Comparison of ENCODE assay signal across 8 cellular contexts in the genomic region with DNA sequence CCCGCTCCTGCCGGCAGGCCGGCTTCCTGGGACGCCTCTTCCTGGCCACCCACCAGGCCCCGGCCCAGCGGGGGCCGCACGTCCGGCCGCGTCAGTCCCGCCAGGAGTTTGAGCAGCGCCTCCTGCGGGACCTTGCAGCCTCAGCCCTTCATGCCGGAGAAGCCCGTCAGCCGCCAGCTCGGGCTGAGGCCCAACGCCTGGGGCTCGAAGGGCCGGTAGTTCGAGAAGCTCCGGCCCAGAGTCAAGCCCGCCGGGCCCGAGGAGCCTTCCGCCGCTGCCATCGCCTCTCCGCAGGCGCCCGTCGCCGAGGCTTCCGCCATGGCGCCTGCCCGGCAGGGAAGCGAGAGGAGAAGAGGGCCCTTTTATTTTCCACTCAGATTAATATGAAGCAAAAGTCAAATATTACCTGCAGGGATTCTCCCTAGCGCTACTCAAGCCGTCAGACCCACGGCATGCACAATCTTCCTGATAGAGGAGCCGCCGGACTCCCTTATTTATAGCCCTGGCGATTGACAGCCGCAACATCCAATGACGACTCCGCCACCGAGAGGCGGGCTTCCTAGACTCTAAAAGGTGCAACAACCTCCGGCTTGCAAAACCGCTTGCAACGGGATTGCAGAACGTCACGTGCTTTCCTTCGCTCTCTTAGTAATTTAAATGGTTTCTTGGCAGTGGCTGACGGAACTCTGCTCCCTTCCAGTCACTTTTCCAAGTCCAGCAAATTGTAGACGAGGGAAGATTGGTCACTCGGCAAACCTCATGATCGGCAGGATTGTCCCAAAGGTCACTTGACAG. TPM values are rescaled to one million over a fixed set of nuclear protein-coding genes. Genes with fewer than 3 reads are reported as not detected.
DNase-seq lines count a peak whose midpoint lies in the region.

A gene with protein sequence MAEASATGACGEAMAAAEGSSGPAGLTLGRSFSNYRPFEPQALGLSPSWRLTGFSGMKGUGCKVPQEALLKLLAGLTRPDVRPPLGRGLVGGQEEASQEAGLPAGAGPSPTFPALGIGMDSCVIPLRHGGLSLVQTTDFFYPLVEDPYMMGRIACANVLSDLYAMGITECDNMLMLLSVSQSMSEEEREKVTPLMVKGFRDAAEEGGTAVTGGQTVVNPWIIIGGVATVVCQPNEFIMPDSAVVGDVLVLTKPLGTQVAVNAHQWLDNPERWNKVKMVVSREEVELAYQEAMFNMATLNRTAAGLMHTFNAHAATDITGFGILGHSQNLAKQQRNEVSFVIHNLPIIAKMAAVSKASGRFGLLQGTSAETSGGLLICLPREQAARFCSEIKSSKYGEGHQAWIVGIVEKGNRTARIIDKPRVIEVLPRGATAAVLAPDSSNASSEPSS (minus strand): TSS at position 467 of the 795 bp plus-strand sequence. CDS start 147 bp downstream, at position 320.

- peak within 1 kb of the TSS; percentile 87 for H3K4me3 Mint-ChIP-seq in activated naive CD4-positive, alpha-beta T cell treated with anti-CD3 and anti-CD28 coated beads for 36 hours

- H3K27me3 Mint-ChIP-seq in activated naive CD4-positive, alpha-beta T cell treated with anti-CD3 and anti-CD28 coated beads for 36 hours (ENCODE audit: low read depth) = no peaks in the 10 kb centered on the region

- CTCF ChIA-PET in activated naive CD4-positive, alpha-beta T cell treated with anti-CD3 and anti-CD28 coated beads for 36 hours (lab: Charles Lee) = interaction anchor here (0.7 to 1.6 kb wide), 5 partner anchors 11 to 182 kb away, joined by 3 to 4 read pairs (median 3); no protein-coding TSS in a partner anchor

- peak within 1 kb of the TSS; percentile 93 for H3K27ac Mint-ChIP-seq in activated naive CD4-positive, alpha-beta T cell treated with anti-CD3 and anti-CD28 coated beads for 36 hours

- H3K9me3 ChIP-seq in HAP-1 = peaks cover 9% of the 10 kb centered on the region; the same call in 1 of the 2 replicates

- no peaks in the 10 kb centered on the region for H3K27me3 ChIP-seq in HAP-1 (ENCODE audit: low read depth)

- peaks cover 39% of the 10 kb centered on the region for H3K4me1 Mint-ChIP-seq in activated naive CD4-positive, alpha-beta T cell treated with anti-CD3 and anti-CD28 coated beads for 36 hours (ENCODE audit: low read depth)

- peak within 1 kb of the TSS; percentile 56 for H3K4me3 ChIP-seq in HAP-1

- peaks cover 15% of the 10 kb centered on the region for H3K36me3 ChIP-seq in HAP-1 (replicated peaks)

- peaks cover 8% of the 10 kb centered on the region for H3K4me1 ChIP-seq in HAP-1

- peaks cover 31% of the 10 kb centered on the region for H3K36me3 Mint-ChIP-seq in activated naive CD4-positive, alpha-beta T cell treated with anti-CD3 and anti-CD28 coated beads for 36 hours (ENCODE audit: low read depth)

- in situ Hi-C loops in HAP-1 (cut with MboI; ENCODE audit: low sequenced_read_pairs) = loop anchor here (5.0 kb wide), 1 partner anchor 187 kb away; no protein-coding TSS in a partner anchor
- in situ Hi-C loops in SK-MEL-5 (cut with HindIII; ENCODE audit: low pct_unique_long_range_greater_than_20kb, low sequenced_read_pairs) = no loop called here

- peaks cover 12% of the 10 kb centered on the region for H3K9me3 Mint-ChIP-seq in activated naive CD4-positive, alpha-beta T cell treated with anti-CD3 and anti-CD28 coated beads for 36 hours

- DNase-seq in GDM1 (lab: John Stamatoyannopoulos, UW) (peak; percentile 94), HAP-1 (ENCODE audit: low spot score in 2 of 2) (peak; percentile 84 to 97), MV-4-11 (lab: John Stamatoyannopoulos, UW) (peak; percentile 99), SK-MEL-5 (ENCODE audit: low read depth, low spot score) (peak; percentile 95), germinal center (ENCODE audit: low spot score) (peak; percentile 91), non-pigmented ciliary epithelial cell (ENCODE audit: low read depth) (peak; percentile 89), superior temporal gyrus (ENCODE audit: extremely low spot score) (peak; percentile 99)
- DNase-seq in activated naive CD4-positive, alpha-beta T cell treated with anti-CD3 and anti-CD28 coated beads for 36 hours = peak; percentile 100

- intact Hi-C loops in activated naive CD4-positive, alpha-beta T cell treated with anti-CD3 and anti-CD28 coated beads for 36 hours (cut with micrococcal nuclease) = loop anchor here (1.0 kb wide), 6 partner anchors 15 to 380 kb away; a partner anchor contains a TSS

RNA-seq across cellular contexts. Expression of the gene that starts here (rescaled TPM):
- total RNA-seq in SK-MEL-5 (2014; rRNA removed; shearing (Covaris generic)) = 5.4 and 7.9 TPM in 2 replicates
- 55.9 and 62.4 TPM in 2 replicates for polyA plus RNA-seq in SK-MEL-5 (2015; cell fraction: cytosol; rRNA removed)
- polyA plus RNA-seq in SK-MEL-5 (2015; cell fraction: nucleus; rRNA removed) = 23.3 and 36.8 TPM in 2 replicates
- 10 to 100 TPM; 37.8 to 39.2 TPM for total RNA-seq in activated naive CD4-positive, alpha-beta T cell treated with anti-CD3 and anti-CD28 coated beads for 36 hours

Comparison
In these comparisons a context has a peak if more than half of its experiments do, and no peak if none do; other contexts are left out.
1. Peak in every context shown above with its lines: DNase-seq and H3K4me3 ChIP-seq.